9 cellular contexts compared by ENCODE assay signal in the genomic region with DNA sequence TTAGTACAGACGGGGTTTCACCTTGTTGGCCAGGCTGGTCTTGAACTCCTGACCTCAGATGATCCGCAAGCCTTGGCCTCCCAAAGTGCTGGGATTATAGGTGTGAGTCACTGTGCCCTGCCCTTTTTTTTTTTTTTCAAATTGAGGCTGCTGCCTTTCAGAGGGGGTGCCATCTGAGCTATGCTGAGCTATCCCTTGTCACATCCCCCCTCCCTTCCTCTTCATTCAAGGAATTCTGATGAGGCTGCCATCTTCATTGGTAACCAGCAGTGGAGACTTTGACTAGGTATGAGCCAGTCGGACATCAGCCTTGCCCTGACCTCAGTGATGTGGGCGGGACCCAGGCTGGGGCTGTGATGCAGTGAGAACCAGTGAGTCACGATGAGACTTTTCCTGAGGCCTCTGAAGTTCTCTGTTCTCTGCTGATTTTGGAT. TPM values are rescaled to one million over a fixed set of nuclear protein-coding genes. Genes with fewer than 3 reads are reported as not detected.
DNase-seq lines count a peak whose midpoint lies in the region; ATAC-seq and TF ChIP-seq lines count a peak whose summit lies in the region.
"Had no signal": no experiment of that assay in that cellular context is flagged by ENCODE, and none has a peak within 500 bp of the region (broad histone marks: within the 10 kb centered on the region; RNA-seq: fewer than 3 reads in every experiment).

No MANE protein-coding gene starts in this region.

- intact Hi-C loops in activated CD4-positive, alpha-beta T cell treated with anti-CD3 and anti-CD28 coated beads for 36 hours (cut with DNase I, micrococcal nuclease), result loop anchor here in 1 of 2 experiments (2.0 to 5.0 kb wide), 2 partner anchors 23 to 1303 kb away; no protein-coding TSS in a partner anchor

- H3K79me2 ChIP-seq in SK-N-SH (ENCODE audit: insufficient read depth), result no peaks in the 10 kb centered on the region

- no peaks in the 10 kb centered on the region for H3K9me2 ChIP-seq in SK-N-SH

- no peak overlapping the region for H2AFZ ChIP-seq in SK-N-SH (ENCODE audit: low read depth)

- POLR2A ChIA-PET in activated CD4-positive, alpha-beta T cell treated with anti-CD3 and anti-CD28 coated beads for 36 hours (lab: Charles Lee), result interaction anchor here (0.6 kb wide), 2 partner anchors 14 to 40 kb away, joined by 4 to 11 read pairs; no protein-coding TSS in a partner anchor
- POLR2A ChIA-PET in SK-N-SH (lab: Yijun Ruan, JAX), result no interaction called here

- H3F3A ChIP-seq in SK-N-SH (replicated peaks; ENCODE audit: insufficient read depth), result peaks cover 16% of the 10 kb centered on the region

- no peaks in the 10 kb centered on the region for H3K36me3 ChIP-seq in SK-N-SH (replicated peaks in 1 of 2; ENCODE audit: control insufficient read depth in 1 of 2, insufficient read depth in 2 of 2, low read length in 1 of 2)

- peak; percentile 74 for DNase-seq in activated CD4-positive, alpha-beta T cell treated with anti-CD3 and anti-CD28 coated beads for 36 hours
- DNase-seq in activated CD4-positive, alpha-beta T cell treated with anti-CD3 and anti-CD28 coated beads, Interleukin-2, amount 50 U/mL, for 1 hour, result no peak
- DNase-seq in SK-N-SH, result no peak
- DNase-seq in fibroblast of pulmonary artery (ENCODE audit: low read depth), result peak; percentile 85
- peak; percentile 37 to 45 for DNase-seq in stimulated activated CD8-positive, alpha-beta memory T cell treated with anti-CD3 and anti-CD28 coated beads, Interleukin-2, amount 100 ng/mL, for 48 hours (ENCODE audit: low read depth in 2 of 2)
- no peak for DNase-seq in DMS79 treated with DMSO at 0.1 percent for 48 hours (lab: John Stamatoyannopoulos, UW)
- DNase-seq in effector CD4-positive, alpha-beta T cell, result no peak
- DNase-seq: right cardiac atrium had no signal

- no peak for TF ChIP-seq RAD21 in SK-N-SH (IDR thresholded peaks at IDR 0.05; ENCODE audit: low read length)

- 45% methylated on average over 5 of the region's 5 CpGs for WGBS in SK-N-SH (ENCODE audit: low lambda C conversion rate)

- CTCF ChIA-PET in activated CD4-positive, alpha-beta T cell treated with anti-CD3 and anti-CD28 coated beads for 36 hours (lab: Charles Lee), result interaction anchor here (0.8 kb wide), 1 partner anchor 21 kb away, joined by 3 read pairs; no protein-coding TSS in a partner anchor
- CTCF ChIA-PET in SK-N-SH (lab: Yijun Ruan, JAX), result interaction anchor here (0.9 to 4.9 kb wide), 6 partner anchors 11 to 70 kb away, joined by 3 to 41 read pairs (median 4); no protein-coding TSS in a partner anchor

- H3K4me3 Mint-ChIP-seq in activated CD4-positive, alpha-beta T cell treated with anti-CD3 and anti-CD28 coated beads for 36 hours, result no peak overlapping the region

- H3K27me3 ChIP-seq in SK-N-SH (ENCODE audit: insufficient read depth), result no peaks in the 10 kb centered on the region

- no peak overlapping the region for H3K27ac Mint-ChIP-seq in activated CD4-positive, alpha-beta T cell treated with anti-CD3 and anti-CD28 coated beads for 36 hours

- no peak for TF ChIP-seq EP300 in SK-N-SH (IDR thresholded peaks at IDR 0.05; ENCODE audit: borderline replicate concordance in 1 of 2, low read depth in 1 of 2, low read length in 1 of 2)

- peaks cover 3% of the 10 kb centered on the region for H3K9me3 Mint-ChIP-seq in activated CD4-positive, alpha-beta T cell treated with anti-CD3 and anti-CD28 coated beads for 36 hours (ENCODE audit: low read depth)

- H3K27me3 Mint-ChIP-seq in activated CD4-positive, alpha-beta T cell treated with anti-CD3 and anti-CD28 coated beads for 36 hours, result no peaks in the 10 kb centered on the region

- H3K36me3 Mint-ChIP-seq in activated CD4-positive, alpha-beta T cell treated with anti-CD3 and anti-CD28 coated beads for 36 hours (ENCODE audit: low read depth), result no peaks in the 10 kb centered on the region

- peaks cover 2 to 3% of the 10 kb centered on the region in 2 experiments; a peak in 1 of 4 replicates for H3K4me1 ChIP-seq in SK-N-SH (ENCODE audit: control insufficient read depth in 1 of 2, insufficient read depth in 2 of 2, low read depth in 1 of 2, low read length in 1 of 2)

- peaks cover 27% of the 10 kb centered on the region for H3K4me1 Mint-ChIP-seq in activated CD4-positive, alpha-beta T cell treated with anti-CD3 and anti-CD28 coated beads for 36 hours

- H3K4me3 ChIP-seq in SK-N-SH (ENCODE audit: low read depth in 2 of 2, low read length in 1 of 2) (no peak overlapping the region), fibroblast of pulmonary artery (replicated peaks; ENCODE audit: low read depth, low read length) (no peak overlapping the region)

- H3K27ac ChIP-seq in SK-N-SH (ENCODE audit: low read depth in 2 of 2, low read length in 1 of 2), result peak overlapping the region in 1 of 2 experiments; percentile 50; a peak in 2 of 4 replicates

- ATAC-seq in activated CD4-positive, alpha-beta T cell treated with anti-CD3 and anti-CD28 coated beads for 36 hours, result peak; percentile 83
- no peak for ATAC-seq in HG03520 (IDR thresholded peaks at IDR 0.05; ENCODE audit: unreplicated experiment)

- no peaks in the 10 kb centered on the region for H4K20me1 ChIP-seq in SK-N-SH (ENCODE audit: insufficient read depth)

- no peak overlapping the region for H3K9ac ChIP-seq in SK-N-SH

- TF ChIP-seq CTCF in SK-N-SH (IDR thresholded peaks at IDR 0.05), result no peak
- no peak for TF ChIP-seq CTCF in fibroblast of pulmonary artery (IDR thresholded peaks at IDR 0.05; ENCODE audit: low read length, missing control alignments)

- no peaks in the 10 kb centered on the region for H3K9me3 ChIP-seq in SK-N-SH

- no peak overlapping the region for H3K4me2 ChIP-seq in SK-N-SH

TF ChIP-seq in SK-N-SH, 30 proteins besides CTCF, POLR2A, EP300 and RAD21:
- peak; percentile 59; the same call in 1 of the 2 replicates for TF ChIP-seq FOSL2 (IDR thresholded peaks at IDR 0.05; ENCODE audit: borderline replicate concordance, low read depth)
- TF ChIP-seq RCOR1 (IDR thresholded peaks at IDR 0.05; ENCODE audit: low read length), result no peak
- no peak for TF ChIP-seq GABPA (IDR thresholded peaks at IDR 0.05; ENCODE audit: low read depth)
- peak; percentile 12; the same call in 1 of the 2 replicates for TF ChIP-seq RXRA (IDR thresholded peaks at IDR 0.05; ENCODE audit: borderline replicate concordance, low read depth)

RNA-seq across cellular contexts. Expression of a gene that starts 24.4 kb away (rescaled TPM):
- 10 to 100 TPM; 25.6 to 34.9 TPM for total RNA-seq in activated CD4-positive, alpha-beta T cell treated with anti-CD3 and anti-CD28 coated beads for 36 hours
- 19.9 and 21.9 TPM in 2 replicates for polyA plus RNA-seq in SK-N-SH (2012; rRNA removed)
- polyA plus RNA-seq in SK-N-SH (2012; cell fraction: cytosol; rRNA removed), result 13.2 and 17.3 TPM in 2 replicates
- 27.2 and 28.5 TPM in 2 replicates for polyA plus RNA-seq in SK-N-SH (2012; cell fraction: nucleus; rRNA removed)

RNA-seq across cellular contexts. Expression of a gene that starts 28.8 kb away (rescaled TPM):
- 10 to 100 TPM; 14.6 to 17.2 TPM for total RNA-seq in activated CD4-positive, alpha-beta T cell treated with anti-CD3 and anti-CD28 coated beads for 36 hours
- 3.5 TPM in 2 replicates for polyA plus RNA-seq in SK-N-SH (2012; rRNA removed)
- 4.9 and 7.4 TPM in 2 replicates for polyA plus RNA-seq in SK-N-SH (2012; cell fraction: cytosol; rRNA removed)
- polyA plus RNA-seq in SK-N-SH (2012; cell fraction: nucleus; rRNA removed), result 1.8 and 2.1 TPM in 2 replicates

Comparison
In these comparisons a context has a peak if more than half of its experiments do, and no peak if none do; other contexts are left out.
1. DNase-seq: peak in activated CD4-positive, alpha-beta T cell treated with anti-CD3 and anti-CD28 coated beads for 36 hours (single experiment), fibroblast of pulmonary artery (single experiment) and stimulated activated CD8-positive, alpha-beta memory T cell treated with anti-CD3 and anti-CD28 coated beads, Interleukin-2, amount 100 ng/mL, for 48 hours (2 of 2); none in activated CD4-positive, alpha-beta T cell treated with anti-CD3 and anti-CD28 coated beads, Interleukin-2, amount 50 U/mL, for 1 hour (single experiment), SK-N-SH (single experiment), DMS79 treated with DMSO at 0.1 percent for 48 hours (single experiment) and effector CD4-positive, alpha-beta T cell (single experiment).